In the genomic region with DNA sequence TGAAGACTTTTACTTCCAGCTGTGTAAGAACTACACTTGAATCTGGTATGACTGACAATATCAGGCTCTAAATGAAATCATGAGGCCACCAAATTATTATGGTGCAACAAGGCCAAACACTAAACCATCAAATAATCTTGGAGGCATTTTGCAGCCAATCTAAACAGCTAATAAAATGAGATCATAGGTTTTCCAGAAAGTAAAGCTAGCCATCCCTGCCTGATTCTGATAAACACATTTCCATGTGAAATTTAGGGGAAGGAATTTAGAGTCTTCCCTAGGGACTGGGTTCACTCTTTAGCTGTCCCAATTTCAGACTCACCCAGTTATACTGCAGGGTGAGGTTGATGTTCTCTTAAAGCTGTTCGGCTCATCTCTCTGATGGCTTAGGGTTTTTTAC, we compare ENCODE assay signal across 21 cellular contexts.
"Had no signal": no experiment of that assay in that cellular context is flagged by ENCODE, and none has a peak within 500 bp of the region (broad histone marks: within the 10 kb centered on the region; RNA-seq: fewer than 3 reads in every experiment).

No MANE protein-coding gene starts in this region.

- H3K4me3 ChIP-seq: ascending aorta, colonic mucosa, esophagus squamous epithelium, mucosa of descending colon, sigmoid colon, spleen, testis, vagina had no signal

- DNase-seq: activated CD4-positive, alpha-beta T cell treated with anti-CD3 and anti-CD28 coated beads for 1 hour; activated gamma-delta T cell treated with Interleukin-2 at 50 U/mL for 16 hours; activated T-cell treated with anti-CD3 and anti-CD28 coated beads, Interleukin-2, amount 50 U/mL, for 1 hour; colonic mucosa; esophagus squamous epithelium; foreskin melanocyte; mesendoderm; mucosa of descending colon; nephron progenitor cell; sigmoid colon; spleen; stimulated activated CD4-positive, alpha-beta T cell treated with anti-CD3 and anti-CD28 coated beads, Interleukin-4, amount 100 ng/mL, for 1 hour; stimulated activated naive CD4-positive, alpha-beta T cell; T-cell; testis; trophoblast cell; WERI-Rb-1 had no signal

- H3K9me3 ChIP-seq: ascending aorta, colonic mucosa, esophagus squamous epithelium, mucosa of descending colon, sigmoid colon, spleen, testis, vagina had no signal

- ATAC-seq: mucosa of descending colon, T-cell had no signal

- H2AFZ ChIP-seq: parathyroid adenoma had no signal

- H3K27ac ChIP-seq: ascending aorta, brain microvascular endothelial cell, colonic mucosa, parathyroid adenoma, sigmoid colon, spleen, testis, vagina, WERI-Rb-1 had no signal

- H3K9ac ChIP-seq: parathyroid adenoma had no signal

- H3K36me3 ChIP-seq: ascending aorta, brain microvascular endothelial cell, colonic mucosa, esophagus squamous epithelium, sigmoid colon, spleen, vagina, WERI-Rb-1 had no signal

- H3K27me3 ChIP-seq: ascending aorta, brain microvascular endothelial cell, colonic mucosa, esophagus squamous epithelium, sigmoid colon, spleen, testis, vagina had no signal

- H3K4me1 ChIP-seq: ascending aorta, colonic mucosa, esophagus squamous epithelium, parathyroid adenoma, spleen, testis, vagina had no signal
